ENCODE assay signal across 20 cellular contexts in the genomic region with DNA sequence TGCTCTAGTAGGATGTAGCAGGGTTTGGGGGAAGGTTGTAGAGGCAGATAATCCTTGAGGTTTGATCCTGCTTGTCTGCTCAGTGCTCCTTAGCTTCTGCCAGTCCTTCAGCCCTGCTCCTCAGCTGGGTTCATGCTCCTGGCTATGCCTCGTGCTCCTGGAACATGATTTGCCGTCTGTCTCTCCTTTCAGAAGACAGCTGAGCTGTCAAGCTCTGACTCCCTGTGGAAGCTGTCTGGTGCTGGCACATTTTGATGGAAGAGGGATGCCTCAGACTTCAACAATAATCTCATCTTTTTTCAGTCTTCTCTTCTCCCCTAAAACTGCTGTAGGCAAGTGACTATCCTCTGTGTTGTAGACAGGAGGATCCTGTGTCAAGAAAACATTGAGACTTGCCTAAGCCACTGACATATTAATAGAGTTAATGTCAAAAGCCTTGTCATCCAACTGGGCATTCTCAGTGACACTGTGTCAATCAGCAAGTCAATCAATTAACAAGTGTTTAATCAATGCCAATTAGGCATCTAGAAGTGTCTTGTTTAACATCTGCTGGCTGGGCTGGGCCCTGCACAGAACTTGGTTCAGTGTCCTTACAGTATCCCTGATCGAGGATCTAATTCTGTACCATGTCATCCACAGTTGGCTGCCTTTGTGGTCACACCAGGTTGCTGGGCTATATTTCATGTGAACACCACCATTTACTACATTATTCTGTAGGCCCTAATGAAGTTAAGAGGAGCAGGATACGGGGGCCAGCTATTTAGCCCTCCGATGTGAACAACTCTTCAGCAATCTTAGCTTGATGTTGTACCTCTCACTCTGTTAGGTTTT.
"Had no signal": no experiment of that assay in that cellular context is flagged by ENCODE, and none has a peak within 500 bp of the region (broad histone marks: within the 10 kb centered on the region; RNA-seq: fewer than 3 reads in every experiment).

No MANE protein-coding gene starts in this region.

- H3K9me3 ChIP-seq: adrenal gland, pancreas, suprapubic skin had no signal

- H3K27me3 ChIP-seq: adrenal gland, foreskin keratinocyte, pancreas, suprapubic skin had no signal

- H3K36me3 ChIP-seq: adrenal gland, pancreas, suprapubic skin, WERI-Rb-1 had no signal

- H3K4me2 ChIP-seq: smooth muscle cell had no signal

- H3K4me3 ChIP-seq: adrenal gland, lung, pancreas, smooth muscle cell, suprapubic skin had no signal

- ATAC-seq: activated CD4-positive, alpha-beta T cell treated with anti-CD3 and anti-CD28 coated beads for 36 hours; activated T-cell treated with anti-CD3 and anti-CD28 coated beads, Interleukin-2, amount 50 U/mL, for 4 hours; foreskin keratinocyte; pancreas had no signal

- DNase-seq: activated CD4-positive, alpha-beta memory T cell treated with anti-CD3 and anti-CD28 coated beads, Interleukin-2, amount 10 ng/mL, durations not matched to agents 7 days and 5 days; activated CD4-positive, alpha-beta T cell treated with anti-CD3 and anti-CD28 coated beads for 36 hours; activated effector memory CD4-positive, alpha-beta T cell treated with Interleukin-2 at 50 U/mL for 16 hours; activated T-cell treated with anti-CD3 and anti-CD28 coated beads, Interleukin-2, amount 50 U/mL, for 4 hours; adrenal gland; cortex of kidney; effector CD4-positive, alpha-beta T cell; head of caudate nucleus; left cardiac atrium; naive B cell; pancreas; retina; stimulated activated CD4-positive, alpha-beta T cell treated with anti-CD3 and anti-CD28 coated beads, Interleukin-4, amount 100 ng/mL, for 4 hours; stimulated activated CD8-positive, alpha-beta memory T cell treated with anti-CD3 and anti-CD28 coated beads, Interleukin-4, amount 100 ng/mL, for 48 hours; stimulated activated naive CD4-positive, alpha-beta T cell treated with Interleukin-2 at 50 U/mL for 16 hours; WERI-Rb-1 had no signal

- H3K27ac ChIP-seq: adrenal gland, pancreas, suprapubic skin, WERI-Rb-1 had no signal
